ENCODE assay signal across 1 cellular context in the genomic region with DNA sequence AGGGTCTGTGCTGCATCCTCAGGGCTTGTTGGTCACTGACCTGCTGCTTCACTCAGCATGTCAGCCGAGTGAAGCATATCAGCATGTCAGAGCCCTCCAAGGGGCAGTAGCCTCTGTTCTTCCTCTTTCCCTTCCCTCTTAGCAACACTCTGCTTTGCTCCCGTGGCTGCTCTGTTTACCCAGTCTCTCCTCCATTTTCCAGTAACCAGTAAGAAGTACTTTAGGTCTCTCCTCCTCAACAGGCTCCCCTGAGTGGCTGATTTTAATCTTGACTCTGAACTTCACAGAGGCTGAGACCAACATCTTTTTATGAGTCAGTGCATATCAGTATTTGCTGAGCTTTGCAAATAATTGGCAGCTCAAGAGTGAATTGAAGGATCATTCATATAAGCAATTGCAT.
A peak's percentile ranks its signal among the peaks of the same experiment; 100 is the strongest.
TF ChIP-seq lines count a peak whose summit lies in the region.

No MANE protein-coding gene starts in this region.

TF ChIP-seq in H1, 55 proteins besides CTCF, POLR2A, EP300 and RAD21:
- no peak for TF ChIP-seq FOSL1 (IDR thresholded peaks at IDR 0.05; ENCODE audit: insufficient read depth, low read depth, low read length)
- TF ChIP-seq HDAC6 (IDR thresholded peaks at IDR 0.05; ENCODE audit: low read depth, low read length), result no peak
- no peak for TF ChIP-seq SP1 (IDR thresholded peaks at IDR 0.05; ENCODE audit: low read depth, low read length)
- TF ChIP-seq KDM1A (IDR thresholded peaks at IDR 0.05; ENCODE audit: borderline replicate concordance, low read length), result no peak
- TF ChIP-seq MAFK (IDR thresholded peaks at IDR 0.05; ENCODE audit: low read depth, low read length), result peak; percentile 23; the same call in 1 of the 2 replicates
